2 cellular contexts compared by ENCODE assay signal in the genomic region with DNA sequence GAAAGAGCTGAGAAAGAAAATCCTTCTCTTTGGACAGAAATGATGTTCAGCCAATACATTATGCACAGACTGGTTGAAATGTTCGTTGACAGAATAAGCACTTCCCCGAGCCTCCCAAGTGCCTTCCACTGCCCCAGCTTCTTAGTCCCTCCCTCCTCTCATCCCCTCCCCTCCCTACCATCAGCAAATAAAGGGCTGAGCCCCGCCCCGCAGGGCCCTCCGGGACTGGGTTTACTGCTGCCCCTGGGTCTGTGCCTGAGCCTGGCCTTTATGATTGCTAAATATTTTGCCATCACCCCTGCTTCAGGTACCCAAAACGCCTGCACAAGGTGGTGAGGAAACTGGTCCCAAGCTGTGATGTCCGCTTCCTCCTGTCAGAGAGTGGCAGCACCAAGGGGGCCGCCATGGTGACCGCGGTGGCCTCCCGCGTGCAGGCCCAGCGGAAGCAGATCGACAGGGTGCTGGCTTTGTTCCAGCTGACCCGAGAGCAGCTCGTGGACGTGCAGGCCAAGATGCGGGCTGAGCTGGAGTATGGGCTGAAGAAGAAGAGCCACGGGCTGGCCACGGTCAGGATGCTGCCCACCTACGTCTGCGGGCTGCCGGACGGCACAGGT.
TF ChIP-seq lines count a peak whose summit lies in the region.

No MANE protein-coding gene starts in this region.

TF ChIP-seq in HepG2, 621 proteins besides CTCF, POLR2A, EP300 and RAD21:
- TF ChIP-seq, protein P1, sequence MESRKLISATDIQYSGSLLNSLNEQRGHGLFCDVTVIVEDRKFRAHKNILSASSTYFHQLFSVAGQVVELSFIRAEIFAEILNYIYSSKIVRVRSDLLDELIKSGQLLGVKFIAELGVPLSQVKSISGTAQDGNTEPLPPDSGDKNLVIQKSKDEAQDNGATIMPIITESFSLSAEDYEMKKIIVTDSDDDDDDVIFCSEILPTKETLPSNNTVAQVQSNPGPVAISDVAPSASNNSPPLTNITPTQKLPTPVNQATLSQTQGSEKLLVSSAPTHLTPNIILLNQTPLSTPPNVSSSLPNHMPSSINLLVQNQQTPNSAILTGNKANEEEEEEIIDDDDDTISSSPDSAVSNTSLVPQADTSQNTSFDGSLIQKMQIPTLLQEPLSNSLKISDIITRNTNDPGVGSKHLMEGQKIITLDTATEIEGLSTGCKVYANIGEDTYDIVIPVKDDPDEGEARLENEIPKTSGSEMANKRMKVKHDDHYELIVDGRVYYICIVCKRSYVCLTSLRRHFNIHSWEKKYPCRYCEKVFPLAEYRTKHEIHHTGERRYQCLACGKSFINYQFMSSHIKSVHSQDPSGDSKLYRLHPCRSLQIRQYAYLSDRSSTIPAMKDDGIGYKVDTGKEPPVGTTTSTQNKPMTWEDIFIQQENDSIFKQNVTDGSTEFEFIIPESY (CRISPR knock-in tag; IDR thresholded peaks at IDR 0.05): 0 out of 2 replicates have a peak, but pooled peaks have one; percentile 21
- TF ChIP-seq ZNF224 (CRISPR knock-in tag; IDR thresholded peaks at IDR 0.05): no peak

TF ChIP-seq in H1, 55 proteins besides CTCF, POLR2A, EP300 and RAD21:
- TF ChIP-seq CHD1 (IDR thresholded peaks at IDR 0.05; ENCODE audit: low read depth, low read length): no peak
- no peak for TF ChIP-seq BRCA1 (IDR thresholded peaks at IDR 0.05; ENCODE audit: low read depth, low read length)
- TF ChIP-seq, protein P2, sequence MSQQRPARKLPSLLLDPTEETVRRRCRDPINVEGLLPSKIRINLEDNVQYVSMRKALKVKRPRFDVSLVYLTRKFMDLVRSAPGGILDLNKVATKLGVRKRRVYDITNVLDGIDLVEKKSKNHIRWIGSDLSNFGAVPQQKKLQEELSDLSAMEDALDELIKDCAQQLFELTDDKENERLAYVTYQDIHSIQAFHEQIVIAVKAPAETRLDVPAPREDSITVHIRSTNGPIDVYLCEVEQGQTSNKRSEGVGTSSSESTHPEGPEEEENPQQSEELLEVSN (IDR thresholded peaks at IDR 0.05): no peak
- no peak for TF ChIP-seq KDM1A (IDR thresholded peaks at IDR 0.05; ENCODE audit: borderline replicate concordance, low read length)
- TF ChIP-seq, protein P3, sequence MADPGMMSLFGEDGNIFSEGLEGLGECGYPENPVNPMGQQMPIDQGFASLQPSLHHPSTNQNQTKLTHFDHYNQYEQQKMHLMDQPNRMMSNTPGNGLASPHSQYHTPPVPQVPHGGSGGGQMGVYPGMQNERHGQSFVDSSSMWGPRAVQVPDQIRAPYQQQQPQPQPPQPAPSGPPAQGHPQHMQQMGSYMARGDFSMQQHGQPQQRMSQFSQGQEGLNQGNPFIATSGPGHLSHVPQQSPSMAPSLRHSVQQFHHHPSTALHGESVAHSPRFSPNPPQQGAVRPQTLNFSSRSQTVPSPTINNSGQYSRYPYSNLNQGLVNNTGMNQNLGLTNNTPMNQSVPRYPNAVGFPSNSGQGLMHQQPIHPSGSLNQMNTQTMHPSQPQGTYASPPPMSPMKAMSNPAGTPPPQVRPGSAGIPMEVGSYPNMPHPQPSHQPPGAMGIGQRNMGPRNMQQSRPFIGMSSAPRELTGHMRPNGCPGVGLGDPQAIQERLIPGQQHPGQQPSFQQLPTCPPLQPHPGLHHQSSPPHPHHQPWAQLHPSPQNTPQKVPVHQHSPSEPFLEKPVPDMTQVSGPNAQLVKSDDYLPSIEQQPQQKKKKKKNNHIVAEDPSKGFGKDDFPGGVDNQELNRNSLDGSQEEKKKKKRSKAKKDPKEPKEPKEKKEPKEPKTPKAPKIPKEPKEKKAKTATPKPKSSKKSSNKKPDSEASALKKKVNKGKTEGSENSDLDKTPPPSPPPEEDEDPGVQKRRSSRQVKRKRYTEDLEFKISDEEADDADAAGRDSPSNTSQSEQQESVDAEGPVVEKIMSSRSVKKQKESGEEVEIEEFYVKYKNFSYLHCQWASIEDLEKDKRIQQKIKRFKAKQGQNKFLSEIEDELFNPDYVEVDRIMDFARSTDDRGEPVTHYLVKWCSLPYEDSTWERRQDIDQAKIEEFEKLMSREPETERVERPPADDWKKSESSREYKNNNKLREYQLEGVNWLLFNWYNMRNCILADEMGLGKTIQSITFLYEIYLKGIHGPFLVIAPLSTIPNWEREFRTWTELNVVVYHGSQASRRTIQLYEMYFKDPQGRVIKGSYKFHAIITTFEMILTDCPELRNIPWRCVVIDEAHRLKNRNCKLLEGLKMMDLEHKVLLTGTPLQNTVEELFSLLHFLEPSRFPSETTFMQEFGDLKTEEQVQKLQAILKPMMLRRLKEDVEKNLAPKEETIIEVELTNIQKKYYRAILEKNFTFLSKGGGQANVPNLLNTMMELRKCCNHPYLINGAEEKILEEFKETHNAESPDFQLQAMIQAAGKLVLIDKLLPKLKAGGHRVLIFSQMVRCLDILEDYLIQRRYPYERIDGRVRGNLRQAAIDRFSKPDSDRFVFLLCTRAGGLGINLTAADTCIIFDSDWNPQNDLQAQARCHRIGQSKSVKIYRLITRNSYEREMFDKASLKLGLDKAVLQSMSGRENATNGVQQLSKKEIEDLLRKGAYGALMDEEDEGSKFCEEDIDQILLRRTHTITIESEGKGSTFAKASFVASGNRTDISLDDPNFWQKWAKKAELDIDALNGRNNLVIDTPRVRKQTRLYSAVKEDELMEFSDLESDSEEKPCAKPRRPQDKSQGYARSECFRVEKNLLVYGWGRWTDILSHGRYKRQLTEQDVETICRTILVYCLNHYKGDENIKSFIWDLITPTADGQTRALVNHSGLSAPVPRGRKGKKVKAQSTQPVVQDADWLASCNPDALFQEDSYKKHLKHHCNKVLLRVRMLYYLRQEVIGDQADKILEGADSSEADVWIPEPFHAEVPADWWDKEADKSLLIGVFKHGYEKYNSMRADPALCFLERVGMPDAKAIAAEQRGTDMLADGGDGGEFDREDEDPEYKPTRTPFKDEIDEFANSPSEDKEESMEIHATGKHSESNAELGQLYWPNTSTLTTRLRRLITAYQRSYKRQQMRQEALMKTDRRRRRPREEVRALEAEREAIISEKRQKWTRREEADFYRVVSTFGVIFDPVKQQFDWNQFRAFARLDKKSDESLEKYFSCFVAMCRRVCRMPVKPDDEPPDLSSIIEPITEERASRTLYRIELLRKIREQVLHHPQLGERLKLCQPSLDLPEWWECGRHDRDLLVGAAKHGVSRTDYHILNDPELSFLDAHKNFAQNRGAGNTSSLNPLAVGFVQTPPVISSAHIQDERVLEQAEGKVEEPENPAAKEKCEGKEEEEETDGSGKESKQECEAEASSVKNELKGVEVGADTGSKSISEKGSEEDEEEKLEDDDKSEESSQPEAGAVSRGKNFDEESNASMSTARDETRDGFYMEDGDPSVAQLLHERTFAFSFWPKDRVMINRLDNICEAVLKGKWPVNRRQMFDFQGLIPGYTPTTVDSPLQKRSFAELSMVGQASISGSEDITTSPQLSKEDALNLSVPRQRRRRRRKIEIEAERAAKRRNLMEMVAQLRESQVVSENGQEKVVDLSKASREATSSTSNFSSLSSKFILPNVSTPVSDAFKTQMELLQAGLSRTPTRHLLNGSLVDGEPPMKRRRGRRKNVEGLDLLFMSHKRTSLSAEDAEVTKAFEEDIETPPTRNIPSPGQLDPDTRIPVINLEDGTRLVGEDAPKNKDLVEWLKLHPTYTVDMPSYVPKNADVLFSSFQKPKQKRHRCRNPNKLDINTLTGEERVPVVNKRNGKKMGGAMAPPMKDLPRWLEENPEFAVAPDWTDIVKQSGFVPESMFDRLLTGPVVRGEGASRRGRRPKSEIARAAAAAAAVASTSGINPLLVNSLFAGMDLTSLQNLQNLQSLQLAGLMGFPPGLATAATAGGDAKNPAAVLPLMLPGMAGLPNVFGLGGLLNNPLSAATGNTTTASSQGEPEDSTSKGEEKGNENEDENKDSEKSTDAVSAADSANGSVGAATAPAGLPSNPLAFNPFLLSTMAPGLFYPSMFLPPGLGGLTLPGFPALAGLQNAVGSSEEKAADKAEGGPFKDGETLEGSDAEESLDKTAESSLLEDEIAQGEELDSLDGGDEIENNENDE (IDR thresholded peaks at IDR 0.05; ENCODE audit: insufficient replicate concordance, low read length): no peak
- no peak for TF ChIP-seq SP2 (IDR thresholded peaks at IDR 0.05; ENCODE audit: low read length)
- TF ChIP-seq TCF12 (IDR thresholded peaks at IDR 0.05; ENCODE audit: low read depth, low read length): no peak
- TF ChIP-seq HDAC6 (IDR thresholded peaks at IDR 0.05; ENCODE audit: low read depth, low read length): no peak
